ENCODE assay signal across 29 cellular contexts in the genomic region with DNA sequence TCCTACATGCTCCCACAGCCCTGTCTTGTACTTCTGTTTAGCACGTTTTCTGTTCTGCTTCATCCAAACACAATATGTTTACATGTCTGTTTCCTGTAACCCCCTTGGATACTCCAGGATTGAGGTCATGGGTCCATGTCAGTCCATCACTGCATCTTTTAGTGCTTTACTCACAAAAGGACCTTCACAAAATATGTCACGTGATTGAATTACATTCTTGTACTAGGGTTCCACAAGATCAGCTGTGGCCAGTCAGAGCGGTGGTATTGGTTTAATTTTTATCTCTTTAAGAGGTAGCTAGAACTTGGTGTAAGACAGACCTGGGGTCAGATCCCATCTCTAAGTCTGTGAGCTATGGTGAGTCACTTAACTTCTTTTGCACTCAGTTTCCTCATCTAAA.
"Had no signal": no experiment of that assay in that cellular context is flagged by ENCODE, and none has a peak within 500 bp of the region (broad histone marks: within the 10 kb centered on the region; RNA-seq: fewer than 3 reads in every experiment).

No MANE protein-coding gene starts in this region.

- H2AFZ ChIP-seq: hepatocyte had no signal

- H3K27ac Mint-ChIP-seq: dendritic cell treated with granulocyte-macrophage colony-stimulating factor and Interleukin-4, amounts not matched to agents 40 ng/mL and 50 ng/mL, for 4 days; effector memory CD8-positive, alpha-beta T cell; endodermal cell; immature natural killer cell; mesothelial cell of epicardium; naive B cell had no signal

- H3K4me3 Mint-ChIP-seq: dendritic cell treated with granulocyte-macrophage colony-stimulating factor and Interleukin-4, amounts not matched to agents 40 ng/mL and 50 ng/mL, for 4 days; effector memory CD8-positive, alpha-beta T cell; endodermal cell; immature natural killer cell; mesothelial cell of epicardium; naive B cell had no signal

- H3K4me1 ChIP-seq: colonic mucosa, esophagus squamous epithelium, gastroesophageal sphincter, heart left ventricle, left lung, lower lobe of right lung had no signal

- ATAC-seq: effector memory CD8-positive, alpha-beta T cell; esophagus mucosa; gastroesophageal sphincter; heart left ventricle; left colon; left lung; left ventricle myocardium superior; lower lobe of right lung; mucosa of descending colon had no signal

- H3K79me2 ChIP-seq: hepatocyte had no signal

- H3K27me3 ChIP-seq: colonic mucosa, esophagus squamous epithelium, gastroesophageal sphincter, heart left ventricle, hepatocyte, left lung had no signal

- FAIRE-seq: endometrium, kidney had no signal

- H3K4me3 ChIP-seq: colonic mucosa, esophagus squamous epithelium, gastroesophageal sphincter, heart left ventricle, hepatocyte, left lung, lower lobe of right lung, mucosa of descending colon had no signal

- H3K9me3 ChIP-seq: colonic mucosa, esophagus squamous epithelium, left lung, mucosa of descending colon had no signal

- H3K36me3 Mint-ChIP-seq: immature natural killer cell, mesothelial cell of epicardium, naive B cell had no signal

- H3K9me3 Mint-ChIP-seq: dendritic cell treated with granulocyte-macrophage colony-stimulating factor and Interleukin-4, amounts not matched to agents 40 ng/mL and 50 ng/mL, for 4 days; effector memory CD8-positive, alpha-beta T cell; endodermal cell had no signal

- DNase-seq: colonic mucosa; cortex of kidney; effector CD8-positive, alpha-beta T cell; effector memory CD8-positive, alpha-beta T cell; endodermal cell; erythroblast; esophagus squamous epithelium; foreskin fibroblast; foreskin melanocyte; heart left ventricle; hypothalamus; immature natural killer cell; islet precursor cell; kidney; kidney glomerular epithelial cell; left colon; left lung; left ventricle myocardium superior; lower lobe of right lung; mesenchymal stem cell; mucosa of descending colon; naive B cell had no signal

- H3K27ac ChIP-seq: colonic mucosa, epithelial cell of prostate, esophagus squamous epithelium, gastroesophageal sphincter, heart left ventricle, hepatocyte, left lung, lower lobe of right lung had no signal

- H3K27me3 Mint-ChIP-seq: dendritic cell treated with granulocyte-macrophage colony-stimulating factor and Interleukin-4, amounts not matched to agents 40 ng/mL and 50 ng/mL, for 4 days; effector memory CD8-positive, alpha-beta T cell had no signal

- H3K36me3 ChIP-seq: colonic mucosa, esophagus squamous epithelium, gastroesophageal sphincter, heart left ventricle, left lung, lower lobe of right lung had no signal

- H3K4me2 ChIP-seq: hepatocyte had no signal

- H3K4me1 Mint-ChIP-seq: endodermal cell, immature natural killer cell, mesothelial cell of epicardium, naive B cell had no signal
